Comparison of ENCODE assay signal across 18 cellular contexts in the genomic region with DNA sequence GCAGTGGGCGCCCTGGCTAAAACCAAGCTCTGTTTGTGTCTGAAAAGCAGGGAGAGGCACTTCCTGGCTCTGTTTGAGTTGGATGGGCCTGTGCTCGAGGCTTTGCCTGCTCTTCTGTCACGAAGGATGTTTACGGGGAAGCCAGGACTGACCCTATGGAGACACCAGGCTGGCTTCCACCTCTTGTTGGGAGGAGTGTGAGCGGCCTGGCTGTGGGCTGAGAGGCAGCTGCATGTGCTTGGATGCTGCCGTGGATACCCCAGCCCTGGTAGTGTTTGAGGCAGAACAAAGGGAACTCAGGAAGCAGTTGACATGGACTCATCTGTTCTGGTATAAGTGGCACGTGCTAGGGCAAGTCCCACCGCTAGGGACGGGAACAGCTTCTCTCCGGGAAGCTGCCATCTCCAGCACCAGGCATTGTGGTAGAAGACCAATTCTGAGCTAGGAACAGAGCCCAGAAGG. TPM values are rescaled to one million over a fixed set of nuclear protein-coding genes. Genes with fewer than 3 reads are reported as not detected.
DNase-seq lines count a peak whose midpoint lies in the region; ATAC-seq and TF ChIP-seq lines count a peak whose summit lies in the region.
"Had no signal": no experiment of that assay in that cellular context is flagged by ENCODE, and none has a peak within 500 bp of the region (broad histone marks: within the 10 kb centered on the region; RNA-seq: fewer than 3 reads in every experiment).

No MANE protein-coding gene starts in this region.

- TF ChIP-seq CTCF in esophagus squamous epithelium (IDR thresholded peaks at IDR 0.05) = no peak

- H3K9me3 ChIP-seq in esophagus squamous epithelium (peaks cover 0 to 10% (median 5%) of the 10 kb centered on the region in 3 donors), neuronal stem cell (replicated peaks in 1 of 2; ENCODE audit: control insufficient read depth in 2 of 2, insufficient read depth in 1 of 2, low read depth in 1 of 2, low read length in 2 of 2) (peaks cover 0 to 5% of the 10 kb centered on the region in 2 donors)
- H3K9me3 ChIP-seq: prostate gland had no signal

- no peak overlapping the region for H4K8ac ChIP-seq in neuronal stem cell (ENCODE audit: low read depth, low read length)

- H2BK15ac ChIP-seq in neuronal stem cell (ENCODE audit: low read length) = no peak overlapping the region

- no peak overlapping the region for H3K27ac Mint-ChIP-seq in stimulated activated naive B cell treated with anti-CD40 and anti-IgM and Interleukin-4, amounts not matched to agents 10 μg/mL and 1 μg/mL and 100 μg/mL, for 72 hours

- H3K36me3 ChIP-seq in esophagus squamous epithelium = no peaks in the 10 kb centered on the region
- no peaks in the 10 kb centered on the region for H3K36me3 ChIP-seq in neuronal stem cell (replicated peaks in 1 of 2; ENCODE audit: control insufficient read depth in 2 of 2, insufficient read depth in 2 of 2, low read length in 2 of 2)
- H3K36me3 ChIP-seq: prostate gland had no signal

- H2AK5ac ChIP-seq in neuronal stem cell (ENCODE audit: low read depth, low read length) = no peak overlapping the region

- no peak overlapping the region for H2BK5ac ChIP-seq in neuronal stem cell (ENCODE audit: low read length)

- H3K4me1 ChIP-seq in esophagus squamous epithelium (peaks cover 0 to 22% (median 16%) of the 10 kb centered on the region in 3 donors), neuronal stem cell (ENCODE audit: control insufficient read depth in 2 of 2, insufficient read depth in 1 of 2, low read depth in 1 of 2, low read length in 2 of 2) (no peaks in the 10 kb centered on the region)
- H3K4me1 ChIP-seq: prostate gland had no signal

- H2AFZ ChIP-seq in neuronal stem cell (ENCODE audit: low read length) = peak overlapping the region; percentile 50

- TF ChIP-seq POLR2A in esophagus squamous epithelium (IDR thresholded peaks at IDR 0.05) = no peak

- intact Hi-C loops in esophagus squamous epithelium (cut with DNase I) = no loop called here

- H3K9ac ChIP-seq in neuronal stem cell (ENCODE audit: low read depth, low read length, poor library complexity) = no peak overlapping the region
- H3K9ac ChIP-seq: KMS-11 had no signal

- peak overlapping the region; percentile 55 for H3K18ac ChIP-seq in neuronal stem cell (ENCODE audit: low read length)

- H3K23ac ChIP-seq in neuronal stem cell (ENCODE audit: low read depth, low read length, poor library complexity) = no peak overlapping the region

- H3K14ac ChIP-seq in neuronal stem cell (ENCODE audit: low read length) = no peak overlapping the region

- H3K27me3 ChIP-seq in esophagus squamous epithelium (no peaks in the 10 kb centered on the region), neuronal stem cell (ENCODE audit: control insufficient read depth in 3 of 3, insufficient read depth in 3 of 3, low read depth in 1 of 3, low read length in 3 of 3) (peaks cover 0 to 15% (median 0%) of the 10 kb centered on the region in 3 experiments)

- no peak overlapping the region for H3K4me2 ChIP-seq in neuronal stem cell (ENCODE audit: insufficient read depth, low read length, poor library complexity, severe bottlenecking)

- 87 to 100% methylated on average over 1 to 6 of the region's 10 CpGs for WGBS in esophagus squamous epithelium, 2 donors
- no CpG with 5 or more reads among the region's 10 CpGs for WGBS in neuronal stem cell (ENCODE audit: extremely low coverage in 2 of 2, insufficient read length in 2 of 2, insufficient replicate concordance in 1 of 2), 2 donors

- no peak overlapping the region for H2BK12ac ChIP-seq in neuronal stem cell (ENCODE audit: low read length)

- no peaks in the 10 kb centered on the region for H3K36me3 Mint-ChIP-seq in stimulated activated naive B cell treated with anti-CD40 and anti-IgM and Interleukin-4, amounts not matched to agents 10 μg/mL and 1 μg/mL and 100 μg/mL, for 72 hours
- H3K36me3 Mint-ChIP-seq: naive B cell had no signal

- H2BK120ac ChIP-seq in neuronal stem cell (ENCODE audit: low read depth, low read length) = no peak overlapping the region

- DNase-seq in AG08396 (ENCODE audit: low spot score) (peak; percentile 4), M059J (ENCODE audit: low read depth) (peak; percentile 29), esophagus squamous epithelium (lab: John Stamatoyannopoulos, UW) (no peak), neuronal stem cell (ENCODE audit: low spot score) (no peak), NCI-H1092 (lab: John Stamatoyannopoulos, UW) (no peak), HK-2 (ENCODE audit: unreplicated experiment) (no peak)
- DNase-seq in stimulated activated naive B cell treated with anti-CD40 and anti-IgM and Interleukin-4, amounts not matched to agents 10 μg/mL and 1 μg/mL and 100 μg/mL, for 72 hours = no peak
- DNase-seq: activated CD4-positive, alpha-beta T cell treated with anti-CD3 and anti-CD28 coated beads for 1 hour; activated gamma-delta T cell treated with Interleukin-2 at 50 U/mL for 16 hours; COR-L47; hippocampal formation; naive B cell; NCI-H146; stimulated activated CD4-positive, alpha-beta T cell treated with anti-CD3 and anti-CD28 coated beads, Interleukin-1b, Interleukin-23, amount 100 ng/mL, for 48 hours; T-helper 9 cell had no signal

- no peak overlapping the region for H3K4me3 Mint-ChIP-seq in stimulated activated naive B cell treated with anti-CD40 and anti-IgM and Interleukin-4, amounts not matched to agents 10 μg/mL and 1 μg/mL and 100 μg/mL, for 72 hours
- H3K4me3 Mint-ChIP-seq: naive B cell had no signal

- ATAC-seq in GM18909 (IDR thresholded peaks at IDR 0.05; ENCODE audit: poor library complexity, unreplicated experiment) = no peak
- ATAC-seq in stimulated activated naive B cell treated with anti-CD40 and anti-IgM and Interleukin-4, amounts not matched to agents 10 μg/mL and 1 μg/mL and 100 μg/mL, for 72 hours (replicated peaks) = no peak

- H4K91ac ChIP-seq in neuronal stem cell (ENCODE audit: low read depth, low read length, poor library complexity) = no peak overlapping the region

- H3K27ac ChIP-seq in esophagus squamous epithelium = peak overlapping the region; percentile 12 to 84 (median 60)
- H3K27ac ChIP-seq in neuronal stem cell (replicated peaks; ENCODE audit: low read length) = no peak overlapping the region
- H3K27ac ChIP-seq: KMS-11, prostate gland had no signal

- H3K4ac ChIP-seq in neuronal stem cell (ENCODE audit: low read length) = no peak overlapping the region

- no peaks in the 10 kb centered on the region for H3K79me1 ChIP-seq in neuronal stem cell (ENCODE audit: low read depth, low read length)

- H3K27me3 Mint-ChIP-seq in stimulated activated naive B cell treated with anti-CD40 and anti-IgM and Interleukin-4, amounts not matched to agents 10 μg/mL and 1 μg/mL and 100 μg/mL, for 72 hours = peaks cover 4 to 7% of the 10 kb centered on the region in 2 donors

- H3K9me3 Mint-ChIP-seq in stimulated activated naive B cell treated with anti-CD40 and anti-IgM and Interleukin-4, amounts not matched to agents 10 μg/mL and 1 μg/mL and 100 μg/mL, for 72 hours = peaks cover 4 to 5% of the 10 kb centered on the region in 2 donors

- H3K4me1 Mint-ChIP-seq in stimulated activated naive B cell treated with anti-CD40 and anti-IgM and Interleukin-4, amounts not matched to agents 10 μg/mL and 1 μg/mL and 100 μg/mL, for 72 hours = no peaks in the 10 kb centered on the region
- H3K4me1 Mint-ChIP-seq: naive B cell had no signal

- H3K4me3 ChIP-seq in esophagus squamous epithelium (no peak overlapping the region), neuronal stem cell (ENCODE audit: low read length in 2 of 2) (peak overlapping the region in 1 of 2 donors; percentile 23)
- H3K4me3 ChIP-seq: prostate gland had no signal

RNA-seq across cellular contexts. Expression of a gene that starts 17.6 kb away (rescaled TPM):
- 57.3 and 67.5 TPM in 2 replicates for total RNA-seq in M059J (2014; rRNA removed; shearing (Covaris generic))
- 10 to 100 TPM; 17.7 to 46.5 (median 20.4) TPM for total RNA-seq in esophagus squamous epithelium
- 46.4 TPM for polyA plus RNA-seq in neuronal stem cell (2013, experiment 1 of 2)
- 47.5 TPM for polyA plus RNA-seq in neuronal stem cell (2013, experiment 2 of 2)

Comparison
In these comparisons a context has a peak if more than half of its experiments do, and no peak if none do; other contexts are left out.
1. DNase-seq: peak in AG08396 (single experiment) and M059J (single experiment); none in esophagus squamous epithelium (single experiment), neuronal stem cell (single experiment), stimulated activated naive B cell treated with anti-CD40 and anti-IgM and Interleukin-4, amounts not matched to agents 10 μg/mL and 1 μg/mL and 100 μg/mL, for 72 hours (single experiment), NCI-H1092 (single experiment) and HK-2 (single experiment).